In the genomic region with DNA sequence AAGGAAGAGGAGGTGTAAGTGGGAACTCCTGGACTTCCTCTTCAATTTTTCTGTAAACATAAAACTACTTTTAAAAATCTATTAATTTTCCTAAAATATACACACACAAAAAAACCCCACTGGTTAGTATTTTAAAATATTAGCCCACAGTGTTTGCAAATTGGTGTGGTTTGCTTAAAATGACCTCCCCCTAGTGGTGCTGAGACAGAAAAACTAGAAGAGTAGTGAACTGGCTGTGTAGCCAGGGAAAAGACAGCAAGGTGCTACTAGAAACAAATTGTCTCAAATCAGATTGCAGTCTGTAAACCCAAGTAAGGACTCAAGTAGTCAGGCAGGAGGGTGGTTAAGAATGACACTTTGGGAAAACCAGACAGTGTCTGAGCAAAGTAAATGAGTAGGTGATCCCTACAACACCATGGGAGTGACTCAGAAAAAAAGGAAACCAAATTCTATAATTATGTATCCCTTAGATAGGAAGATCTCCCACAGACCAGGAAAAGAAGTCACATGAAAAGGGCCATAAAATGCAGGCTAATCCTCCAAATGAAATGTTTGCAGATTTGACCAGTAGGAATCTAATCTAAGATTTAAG, we compare ENCODE assay signal across 10 cellular contexts. TPM values are rescaled to one million over a fixed set of nuclear protein-coding genes. Genes with fewer than 3 reads are reported as not detected.
DNase-seq lines count a peak whose midpoint lies in the region; FAIRE-seq and TF ChIP-seq lines count a peak whose summit lies in the region.
"Had no signal": no experiment of that assay in that cellular context is flagged by ENCODE, and none has a peak within 500 bp of the region (broad histone marks: within the 10 kb centered on the region; RNA-seq: fewer than 3 reads in every experiment).

No MANE protein-coding gene starts in this region.

- H3K36me3 ChIP-seq in keratinocyte (ENCODE audit: control insufficient read depth in 2 of 2, extremely low read depth in 1 of 2, insufficient read depth in 2 of 2, low read length in 2 of 2): no peaks in the 10 kb centered on the region
- H3K36me3 ChIP-seq: SJCRH30 had no signal

- no peak overlapping the region for H3K27ac ChIP-seq in keratinocyte (ENCODE audit: control insufficient read depth, insufficient read depth, low read length)
- H3K27ac ChIP-seq: SJCRH30 had no signal

- H3K9me3 Mint-ChIP-seq in activated T-cell treated with anti-CD3 and anti-CD28 coated beads, Interleukin-2, amount 50 U/mL, for 24 hours: no peaks in the 10 kb centered on the region

- no peaks in the 10 kb centered on the region for H3K4me1 Mint-ChIP-seq in activated T-cell treated with anti-CD3 and anti-CD28 coated beads, Interleukin-2, amount 50 U/mL, for 24 hours (ENCODE audit: low read depth)

- peak; percentile 44 to 62 (median 58) for TF ChIP-seq CTCF in keratinocyte (optimal IDR thresholded peaks at IDR 0.05 in 1 of 3, IDR thresholded peaks at IDR 0.05 in 1 of 3, conservative IDR thresholded peaks at IDR 0.05 in 1 of 3; ENCODE audit: extremely low read depth in 1 of 3, insufficient read depth in 2 of 3, low read length in 3 of 3)

- no peaks in the 10 kb centered on the region for H3K27me3 ChIP-seq in keratinocyte (ENCODE audit: control insufficient read depth, extremely low read depth, insufficient read depth, low read length)
- H3K27me3 ChIP-seq: SJCRH30 had no signal

- no peaks in the 10 kb centered on the region for H3K9me1 ChIP-seq in keratinocyte (ENCODE audit: control insufficient read depth, extremely low read depth, insufficient read depth, low read length)

- H3K27me3 Mint-ChIP-seq in activated T-cell treated with anti-CD3 and anti-CD28 coated beads, Interleukin-2, amount 50 U/mL, for 24 hours: peaks cover 13% of the 10 kb centered on the region

- no peak overlapping the region for H2AFZ ChIP-seq in keratinocyte (ENCODE audit: control insufficient read depth, low read length)

- no peaks in the 10 kb centered on the region for H3K4me1 ChIP-seq in keratinocyte (ENCODE audit: control insufficient read depth, extremely low read depth, insufficient read depth, low read length)
- H3K4me1 ChIP-seq: SJCRH30 had no signal

- dilution Hi-C loops in keratinocyte (cut with MboI; ENCODE audit: extremely low pct_ligation_motif_present, low sequenced_read_pairs): no loop called here

- intact Hi-C loops in posterior vena cava (cut with DNase I): no loop called here

- no peak overlapping the region for H3K27ac Mint-ChIP-seq in activated T-cell treated with anti-CD3 and anti-CD28 coated beads, Interleukin-2, amount 50 U/mL, for 24 hours

- peak; percentile 20 for DNase-seq in GM03348 (ENCODE audit: low spot score)
- peak; percentile 21 for DNase-seq in HEK293T (ENCODE audit: extremely low spot score)
- peak; percentile 52 for DNase-seq in RKO (ENCODE audit: low spot score)
- no peak for DNase-seq in keratinocyte (ENCODE audit: low read depth, low spot score)
- no peak for DNase-seq in NCI-H1436 (lab: John Stamatoyannopoulos, UW)
- no peak for DNase-seq in activated T-cell treated with anti-CD3 and anti-CD28 coated beads, Interleukin-2, amount 50 U/mL, for 24 hours
- DNase-seq in NCI-H1105 (lab: John Stamatoyannopoulos, UW): no peak
- no peak for DNase-seq in posterior vena cava (ENCODE audit: low spot score)

- no peaks in the 10 kb centered on the region for H3K9me3 ChIP-seq in keratinocyte (ENCODE audit: control insufficient read depth, low read depth, low read length)

- no peak overlapping the region for H3K9ac ChIP-seq in keratinocyte (ENCODE audit: control insufficient read depth, extremely low read depth, insufficient read depth, low read length)

- POLR2A ChIA-PET in HEK293T (lab: Yijun Ruan, JAX): no interaction called here

- no peaks in the 10 kb centered on the region for H3K36me3 Mint-ChIP-seq in activated T-cell treated with anti-CD3 and anti-CD28 coated beads, Interleukin-2, amount 50 U/mL, for 24 hours (ENCODE audit: low read depth)

- H3K4me3 Mint-ChIP-seq in activated T-cell treated with anti-CD3 and anti-CD28 coated beads, Interleukin-2, amount 50 U/mL, for 24 hours: no peak overlapping the region

- CTCF ChIA-PET in HEK293T (lab: Yijun Ruan, JAX): no interaction called here

- FAIRE-seq in keratinocyte (lab: Jason Lieb, UNC): no peak

- H3K79me2 ChIP-seq in keratinocyte (ENCODE audit: control insufficient read depth, insufficient read depth, low read length): no peaks in the 10 kb centered on the region

- no peaks in the 10 kb centered on the region for H4K20me1 ChIP-seq in keratinocyte (ENCODE audit: control insufficient read depth, extremely low read depth, insufficient read depth, low read length)

- H3K4me2 ChIP-seq in keratinocyte (ENCODE audit: control insufficient read depth, extremely low read depth, insufficient read depth, low read depth, low read length): no peak overlapping the region

- no peak overlapping the region for H3K4me3 ChIP-seq in keratinocyte (ENCODE audit: control insufficient read depth in 2 of 3, extremely low read depth in 1 of 3, insufficient read depth in 2 of 3, low read depth in 1 of 3, low read length in 3 of 3)
- H3K4me3 ChIP-seq: SJCRH30 had no signal

TF ChIP-seq in HEK293T, 16 proteins besides CTCF, POLR2A, EP300 and RAD21:
- no peak for TF ChIP-seq ZNF384 (IDR thresholded peaks at IDR 0.05)
- TF ChIP-seq FOXK2 (IDR thresholded peaks at IDR 0.05): no peak
- TF ChIP-seq CTBP1 (IDR thresholded peaks at IDR 0.05; ENCODE audit: borderline replicate concordance): no peak
- no peak for TF ChIP-seq LEF1 (IDR thresholded peaks at IDR 0.05; ENCODE audit: borderline replicate concordance)
- TF ChIP-seq SUZ12 (IDR thresholded peaks at IDR 0.05): no peak
- no peak for TF ChIP-seq ELF4 (IDR thresholded peaks at IDR 0.05)
- TF ChIP-seq, protein P1, sequence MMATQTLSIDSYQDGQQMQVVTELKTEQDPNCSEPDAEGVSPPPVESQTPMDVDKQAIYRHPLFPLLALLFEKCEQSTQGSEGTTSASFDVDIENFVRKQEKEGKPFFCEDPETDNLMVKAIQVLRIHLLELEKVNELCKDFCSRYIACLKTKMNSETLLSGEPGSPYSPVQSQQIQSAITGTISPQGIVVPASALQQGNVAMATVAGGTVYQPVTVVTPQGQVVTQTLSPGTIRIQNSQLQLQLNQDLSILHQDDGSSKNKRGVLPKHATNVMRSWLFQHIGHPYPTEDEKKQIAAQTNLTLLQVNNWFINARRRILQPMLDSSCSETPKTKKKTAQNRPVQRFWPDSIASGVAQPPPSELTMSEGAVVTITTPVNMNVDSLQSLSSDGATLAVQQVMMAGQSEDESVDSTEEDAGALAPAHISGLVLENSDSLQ (IDR thresholded peaks at IDR 0.05): no peak
- TF ChIP-seq NFRKB (IDR thresholded peaks at IDR 0.05): no peak
- no peak for TF ChIP-seq L3MBTL2 (conservative IDR thresholded peaks at IDR 0.05)

RNA-seq across cellular contexts. Expression of a gene that starts 26.0 kb away (rescaled TPM):
- not detected in 3 replicates for polyA plus RNA-seq in keratinocyte
- not detected for polyA plus RNA-seq in keratinocyte (2011; ENCODE audit: low read depth)
- polyA plus RNA-seq in keratinocyte (2011; cell fraction: cytosol; rRNA removed): not detected in 2 replicates
- polyA plus RNA-seq in keratinocyte (2011; cell fraction: nucleus; rRNA removed): not detected in 2 replicates
- polyA plus RNA-seq in keratinocyte (2012; ENCODE audit: low replicate concordance): not detected in 2 replicates
- not detected in 3 replicates for polyA minus RNA-seq in keratinocyte
- not detected for polyA minus RNA-seq in keratinocyte (2011; cell fraction: cytosol; rRNA and poly(A)+ RNA removed)
- polyA minus RNA-seq in keratinocyte (2011; cell fraction: nucleus; rRNA and poly(A)+ RNA removed): not detected in 2 replicates
- total RNA-seq in posterior vena cava: not detected
- total RNA-seq: mononuclear cell had no signal

RNA-seq across cellular contexts. Expression of a gene that starts 47.7 kb away (rescaled TPM):
- polyA plus RNA-seq in keratinocyte: not detected in 3 replicates
- polyA plus RNA-seq in keratinocyte (2011; ENCODE audit: low read depth): not detected
- polyA plus RNA-seq in keratinocyte (2011; cell fraction: cytosol; rRNA removed): not detected in 2 replicates
- not detected in 2 replicates for polyA plus RNA-seq in keratinocyte (2011; cell fraction: nucleus; rRNA removed)
- polyA plus RNA-seq in keratinocyte (2012; ENCODE audit: low replicate concordance): not detected in 2 replicates
- not detected in 3 replicates for polyA minus RNA-seq in keratinocyte
- not detected for polyA minus RNA-seq in keratinocyte (2011; cell fraction: cytosol; rRNA and poly(A)+ RNA removed)
- not detected in 2 replicates for polyA minus RNA-seq in keratinocyte (2011; cell fraction: nucleus; rRNA and poly(A)+ RNA removed)
- not detected for total RNA-seq in posterior vena cava
- total RNA-seq: mononuclear cell, SJCRH30 had no signal

Comparison
In these comparisons a context has a peak if more than half of its experiments do, and no peak if none do; other contexts are left out.
1. DNase-seq: peak in GM03348 (single experiment), HEK293T (single experiment) and RKO (single experiment); none in keratinocyte (single experiment), NCI-H1436 (single experiment), activated T-cell treated with anti-CD3 and anti-CD28 coated beads, Interleukin-2, amount 50 U/mL, for 24 hours (single experiment), NCI-H1105 (single experiment) and posterior vena cava (single experiment).